Comparison of ENCODE assay signal across 13 cellular contexts in genomic region chr3:58073315-58074125, GRCh38.
A peak's percentile ranks its signal among the peaks of the same experiment; 100 is the strongest.
DNase-seq lines count a peak whose midpoint lies in the region; ATAC-seq and TF ChIP-seq lines count a peak whose summit lies in the region.
"Had no signal": no experiment of that assay in that cellular context is flagged by ENCODE, and none has a peak within 500 bp of the region (broad histone marks: within the 10 kb centered on the region; RNA-seq: fewer than 3 reads in every experiment).

No MANE protein-coding gene starts in this region.

- peaks cover 40% of the 10 kb centered on the region for H3K4me1 ChIP-seq in DND-41 (ENCODE audit: insufficient read depth, low read length)
- H3K4me1 ChIP-seq in naive thymus-derived CD4-positive, alpha-beta T cell (ENCODE audit: control insufficient read depth in 2 of 2, insufficient read depth in 2 of 2, low read length in 2 of 2): peaks cover 0 to 16% of the 10 kb centered on the region in 2 donors

- no peaks in the 10 kb centered on the region for H3K27me3 Mint-ChIP-seq in naive thymus-derived CD4-positive, alpha-beta T cell
- H3K27me3 Mint-ChIP-seq: CD4-positive, CD25-positive, alpha-beta regulatory T cell had no signal

- peak overlapping the region in 7 of 10 donors; percentile 1 to 77 (median 59) for H3K4me3 Mint-ChIP-seq in naive thymus-derived CD4-positive, alpha-beta T cell

- peaks cover 18 to 52% (median 34%) of the 10 kb centered on the region in 7 donors for H3K4me1 Mint-ChIP-seq in naive thymus-derived CD4-positive, alpha-beta T cell

- H3K9me3 Mint-ChIP-seq in naive thymus-derived CD4-positive, alpha-beta T cell: peaks cover 0 to 10% (median 2%) of the 10 kb centered on the region in 11 donors

- H3K4me2 ChIP-seq in DND-41 (ENCODE audit: insufficient read depth, low read length): peak overlapping the region; percentile 50

- intact Hi-C loops in naive thymus-derived CD4-positive, alpha-beta T cell (cut with micrococcal nuclease): loop anchor here in 1 of 2 donors (1.0 kb wide), 1 partner anchor 9 kb away; no protein-coding TSS in a partner anchor

- ATAC-seq in DND-41 (ENCODE audit: insufficient read depth, low read depth) (peak; percentile 59), GM21576 (IDR thresholded peaks at IDR 0.05; ENCODE audit: unreplicated experiment) (peak; percentile 34), omental fat pad (ENCODE audit: low FRiP score) (no peak)
- ATAC-seq in naive thymus-derived CD4-positive, alpha-beta T cell: no peak
- ATAC-seq: esophagus mucosa had no signal

- peaks cover 21% of the 10 kb centered on the region for H3K36me3 ChIP-seq in DND-41 (ENCODE audit: insufficient read depth, low read length)
- H3K36me3 ChIP-seq in naive thymus-derived CD4-positive, alpha-beta T cell (ENCODE audit: control insufficient read depth in 2 of 3, insufficient read depth in 3 of 3, low read length in 3 of 3): peaks cover 0 to 13% (median 0%) of the 10 kb centered on the region in 3 experiments

- TF ChIP-seq CTCF in DND-41 (IDR thresholded peaks at IDR 0.05; ENCODE audit: borderline replicate concordance, extremely low read depth, low read length, poor library complexity, severe bottlenecking) (no peak), VCaP (conservative IDR thresholded peaks at IDR 0.05) (no peak), omental fat pad (IDR thresholded peaks at IDR 0.05) (no peak)

- H3K27ac Mint-ChIP-seq in naive thymus-derived CD4-positive, alpha-beta T cell: peak overlapping the region in 5 of 9 donors; percentile 19 to 63 (median 25)

- peak overlapping the region; percentile 64 for H3K27ac ChIP-seq in DND-41 (ENCODE audit: low read length)
- H3K27ac ChIP-seq in VCaP: peak overlapping the region; percentile 20; the same call in 1 of the 2 replicates
- no peak overlapping the region for H3K27ac ChIP-seq in naive thymus-derived CD4-positive, alpha-beta T cell (ENCODE audit: low read depth, low read length)
- H3K27ac ChIP-seq: upper lobe of left lung had no signal

- CTCF ChIA-PET in naive thymus-derived CD4-positive, alpha-beta T cell (lab: Charles Lee): no interaction called here

- peaks cover 56% of the 10 kb centered on the region for H3K79me2 ChIP-seq in DND-41 (ENCODE audit: insufficient read depth, low read length)

- no peaks in the 10 kb centered on the region for H3K27me3 ChIP-seq in DND-41 (ENCODE audit: insufficient read depth, low read length, poor library complexity)
- no peaks in the 10 kb centered on the region for H3K27me3 ChIP-seq in naive thymus-derived CD4-positive, alpha-beta T cell (ENCODE audit: control insufficient read depth in 2 of 2, insufficient read depth in 2 of 2, low read length in 2 of 2)
- H3K27me3 ChIP-seq: upper lobe of left lung had no signal

- no peak overlapping the region for H2AFZ ChIP-seq in DND-41 (ENCODE audit: low read depth, low read length)

- DNase-seq in DND-41 (peak; percentile 32), NCI-H128 (lab: John Stamatoyannopoulos, UW; ENCODE audit: unreplicated experiment) (no peak), HPDE6-E6E7 (ENCODE audit: extremely low spot score) (no peak), NK-92 (lab: John Stamatoyannopoulos, UW; ENCODE audit: unreplicated experiment) (no peak), omental fat pad (ENCODE audit: low spot score) (no peak)
- no peak for DNase-seq in naive thymus-derived CD4-positive, alpha-beta T cell
- DNase-seq: CD4-positive, CD25-positive, alpha-beta regulatory T cell; NK-92 treated with Interleukin-12 subunit alpha and Interleukin-12 subunit beta, amount 100 ng/mL, for 24 hours; SW 1271; upper lobe of left lung had no signal

- H4K20me1 ChIP-seq in DND-41 (ENCODE audit: insufficient read depth, low read length): peaks cover 14% of the 10 kb centered on the region; the same call in 1 of the 2 replicates

- no peaks in the 10 kb centered on the region for H3K9me3 ChIP-seq in DND-41 (ENCODE audit: insufficient read depth, low read length, severe bottlenecking)
- H3K9me3 ChIP-seq in naive thymus-derived CD4-positive, alpha-beta T cell (ENCODE audit: control insufficient read depth in 2 of 3, low read length in 3 of 3): no peaks in the 10 kb centered on the region
- H3K9me3 ChIP-seq: upper lobe of left lung had no signal

- peak overlapping the region; percentile 11; the same call in 1 of the 2 replicates for H3K9ac ChIP-seq in DND-41 (ENCODE audit: low read depth, low read length)

- peaks cover 3 to 30% (median 13%) of the 10 kb centered on the region in 5 donors for H3K36me3 Mint-ChIP-seq in naive thymus-derived CD4-positive, alpha-beta T cell

- H3K4me3 ChIP-seq in DND-41 (ENCODE audit: low read depth in 1 of 2, low read length in 2 of 2): no peak overlapping the region
- no peak overlapping the region for H3K4me3 ChIP-seq in naive thymus-derived CD4-positive, alpha-beta T cell (ENCODE audit: low read length)
- H3K4me3 ChIP-seq: upper lobe of left lung had no signal

- POLR2A ChIA-PET in naive thymus-derived CD4-positive, alpha-beta T cell (lab: Charles Lee): interaction anchor here (0.5 kb wide), 1 partner anchor 23 kb away, joined by 3 read pairs; no protein-coding TSS in a partner anchor

Comparison
In these comparisons a context has a peak if more than half of its experiments do, and no peak if none do; other contexts are left out.
1. ATAC-seq: peak in DND-41 (single experiment) and GM21576 (single experiment); none in naive thymus-derived CD4-positive, alpha-beta T cell (single experiment) and omental fat pad (single experiment).